ENCODE assay signal across 24 cellular contexts in genomic region chr19:53190253-53190652, GRCh38. TPM values are rescaled to one million over a fixed set of nuclear protein-coding genes. Genes with fewer than 3 reads are reported as not detected.
"Had no signal": no experiment of that assay in that cellular context is flagged by ENCODE, and none has a peak within 500 bp of the region (broad histone marks: within the 10 kb centered on the region; RNA-seq: fewer than 3 reads in every experiment).

No MANE protein-coding gene starts in this region.

- DNase-seq: Kasumi-1; KG1; MV-4-11; NCI-H1048; NCI-H1105; NCI-H1417; NCI-H1436 treated with DMSO at 0.1 percent for 48 hours; NCI-H1694; NCI-H187 treated with DMSO at 0.1 percent for 48 hours; NCI-H2029 treated with DMSO at 0.1 percent for 48 hours; NCI-H2227 treated with DMSO at 0.1 percent for 48 hours; NCI-H524; NCI-H526 treated with DMSO at 0.1 percent for 48 hours; NCI-H748 treated with DMSO at 0.1 percent for 48 hours; NK-92 treated with Interleukin-12 subunit alpha and Interleukin-12 subunit beta, amount 100 ng/mL, for 24 hours; OCI-M1; PC-9; Peyer's patch; Right ventricle myocardium superior; RPMI8226; SIG-M5 had no signal

- H3K27ac Mint-ChIP-seq: IgD-negative memory B cell had no signal

- H3K27me3 Mint-ChIP-seq: IgD-negative memory B cell had no signal

RNA-seq across cellular contexts. Expression of gene ZNF665, which starts 2.9 kb away (rescaled TPM):
- total RNA-seq: MCF 10A, NCI-H460 had no signal

RNA-seq across cellular contexts. Expression of gene ZNF347, which starts 31.4 kb away (rescaled TPM):
- total RNA-seq: MCF 10A had no signal

RNA-seq across cellular contexts. Expression of gene ZNF415, which starts 57.5 kb away (rescaled TPM):
- total RNA-seq: MCF 10A, NCI-H460 had no signal
